In genomic region chr12:66459944-66460482, GRCh38 we compare ENCODE assay signal across 34 cellular contexts.
"Had no signal": no experiment of that assay in that cellular context is flagged by ENCODE, and none has a peak within 500 bp of the region (broad histone marks: within the 10 kb centered on the region; RNA-seq: fewer than 3 reads in every experiment).

No MANE protein-coding gene starts in this region.

- H3K4me1 ChIP-seq: adrenal gland, ascending aorta, body of pancreas, breast epithelium had no signal

- FAIRE-seq: astrocyte, bronchial epithelial cell had no signal

- ATAC-seq: activated naive CD4-positive, alpha-beta T cell treated with anti-CD3 and anti-CD28 coated beads, Interleukin-2, amount 50 U/mL, for 72 hours; activated naive CD8-positive, alpha-beta T cell treated with anti-CD3 and anti-CD28 coated beads, Interleukin-2, amount 50 U/mL, for 24 hours; activated T-cell treated with anti-CD3 and anti-CD28 coated beads, Interleukin-2, amount 50 U/mL, for 4 hours; activated T-cell treated with anti-CD3 and anti-CD28 coated beads, Interleukin-2, amount 50 U/mL, for 72 hours; activated T-helper 17 cell treated with anti-CD3 and anti-CD28 coated beads, Interleukin-2, amount 50 U/mL, for 72 hours; body of pancreas had no signal

- H3K9me3 ChIP-seq: adrenal gland, ascending aorta, body of pancreas, breast epithelium had no signal

- DNase-seq: activated effector memory CD4-positive, alpha-beta T cell treated with anti-CD3 and anti-CD28 coated beads, Interleukin-2, amount 50 U/mL, for 16 hours; activated effector memory CD4-positive, alpha-beta T cell treated with Interleukin-2 at 50 U/mL for 16 hours; activated gamma-delta T cell; activated gamma-delta T cell treated with Interleukin-2 at 50 U/mL for 16 hours; activated naive CD4-positive, alpha-beta T cell; activated naive CD4-positive, alpha-beta T cell treated with anti-CD3 and anti-CD28 coated beads for 36 hours; activated naive CD4-positive, alpha-beta T cell treated with anti-CD3 and anti-CD28 coated beads, Interleukin-2, amount 10 ng/mL, durations not matched to agents 7 days and 5 days; activated naive CD4-positive, alpha-beta T cell treated with anti-CD3 and anti-CD28 coated beads, Interleukin-2, amount 50 U/mL, for 16 hours; activated naive CD4-positive, alpha-beta T cell treated with Interleukin-2 at 50 U/mL for 16 hours; activated naive CD8-positive, alpha-beta T cell treated with anti-CD3 and anti-CD28 coated beads for 36 hours; activated naive CD8-positive, alpha-beta T cell treated with anti-CD3 and anti-CD28 coated beads, Interleukin-2, amount 10 ng/mL, durations not matched to agents 7 days and 5 days; activated naive CD8-positive, alpha-beta T cell treated with anti-CD3 and anti-CD28 coated beads, Interleukin-2, amount 50 U/mL, for 24 hours; activated T-cell treated with anti-CD3 and anti-CD28 coated beads, Interleukin-2, amount 50 U/mL, for 1 hour; activated T-cell treated with anti-CD3 and anti-CD28 coated beads, Interleukin-2, amount 50 U/mL, for 24 hours; activated T-cell treated with anti-CD3 and anti-CD28 coated beads, Interleukin-2, amount 50 U/mL, for 4 hours; activated T-cell treated with anti-CD3 and anti-CD28 coated beads, Interleukin-2, amount 50 U/mL, for 48 hours; activated T-cell treated with anti-CD3 and anti-CD28 coated beads, Interleukin-2, amount 50 U/mL, for 72 hours; adrenal gland; amniotic stem cell; amygdala; anterior cingulate cortex; aorta; body of pancreas; brain microvascular endothelial cell; caudate nucleus; central memory CD4-positive, alpha-beta T cell; cerebellar nuclear complex had no signal

- H3K27me3 ChIP-seq: adrenal gland, ascending aorta, body of pancreas, brain microvascular endothelial cell, breast epithelium, cardiac muscle cell had no signal

- H3K27ac ChIP-seq: adrenal gland, ascending aorta, body of pancreas, brain microvascular endothelial cell, breast epithelium, cardiac muscle cell had no signal

- H3K4me3 ChIP-seq: adrenal gland, ascending aorta, body of pancreas, breast epithelium, cardiac muscle cell had no signal

- H3K36me3 ChIP-seq: adrenal gland, ascending aorta, brain microvascular endothelial cell, breast epithelium, cardiac muscle cell had no signal
